In genomic region chr6:83333500-83333899, GRCh38 we compare ENCODE assay signal across 30 cellular contexts.
"Had no signal": no experiment of that assay in that cellular context is flagged by ENCODE, and none has a peak within 500 bp of the region (broad histone marks: within the 10 kb centered on the region; RNA-seq: fewer than 3 reads in every experiment).

No MANE protein-coding gene starts in this region.

- H3K9me3 ChIP-seq: adrenal gland, body of pancreas, right lobe of liver, upper lobe of right lung had no signal

- DNase-seq: activated CD4-positive, alpha-beta T cell treated with anti-CD3 and anti-CD28 coated beads for 4 hours; activated CD4-positive, alpha-beta T cell treated with anti-CD3 and anti-CD28 coated beads, Interleukin-2, amount 50 U/mL, for 4 hours; activated naive CD4-positive, alpha-beta T cell; activated naive CD8-positive, alpha-beta T cell treated with anti-CD3 and anti-CD28 coated beads for 36 hours; activated T-cell treated with anti-CD3 and anti-CD28 coated beads for 4 hours; activated T-cell treated with anti-CD3 and anti-CD28 coated beads, Interleukin-2, amount 50 U/mL, for 72 hours; adrenal gland; aorta; body of pancreas; cortex of kidney; effector memory CD8-positive, alpha-beta T cell; foreskin fibroblast; heart left ventricle; hypothalamus; immature natural killer cell; kidney; left colon; midbrain; naive thymus-derived CD4-positive, alpha-beta T cell; occipital lobe; right lobe of liver; stimulated activated CD4-positive, alpha-beta T cell treated with anti-CD3 and anti-CD28 coated beads, Interleukin-1b, Interleukin-23, amount 100 ng/mL, for 48 hours; stimulated activated CD4-positive, alpha-beta T cell treated with anti-CD3 and anti-CD28 coated beads, Interleukin-4, amount 100 ng/mL, for 4 hours; stimulated activated CD8-positive, alpha-beta memory T cell treated with anti-CD3 and anti-CD28 coated beads, Interleukin-4, amount 100 ng/mL, for 48 hours; stimulated activated naive CD8-positive, alpha-beta T cell treated with anti-CD3 and anti-CD28 coated beads, Interleukin-15, amount 100 ng/mL, for 72 hours; substantia nigra; T-cell; upper lobe of right lung had no signal

- H3K27ac ChIP-seq: adrenal gland, body of pancreas, cardiac muscle cell, heart left ventricle, right lobe of liver, upper lobe of right lung had no signal

- H3K36me3 ChIP-seq: adrenal gland, cardiac muscle cell, heart left ventricle, right lobe of liver, upper lobe of right lung had no signal

- H3K27ac Mint-ChIP-seq: activated naive CD8-positive, alpha-beta T cell treated with anti-CD3 and anti-CD28 coated beads for 36 hours; activated T-cell treated with anti-CD3 and anti-CD28 coated beads, Interleukin-2, amount 50 U/mL, for 72 hours; effector memory CD8-positive, alpha-beta T cell; immature natural killer cell; naive thymus-derived CD4-positive, alpha-beta T cell; stimulated activated memory B cell treated with anti-CD40 and anti-IgM and Interleukin-4, amounts not matched to agents 10 μg/mL and 1 μg/mL and 100 μg/mL, for 72 hours; stimulated activated naive CD8-positive, alpha-beta T cell treated with anti-CD3 and anti-CD28 coated beads, Interleukin-15, amount 100 ng/mL, for 72 hours; T-cell had no signal

- H3K4me3 ChIP-seq: adrenal gland, body of pancreas, cardiac muscle cell, heart left ventricle, right lobe of liver, upper lobe of right lung had no signal

- H3K9me3 Mint-ChIP-seq: activated naive CD8-positive, alpha-beta T cell treated with anti-CD3 and anti-CD28 coated beads for 36 hours; activated T-cell treated with anti-CD3 and anti-CD28 coated beads, Interleukin-2, amount 50 U/mL, for 72 hours; effector memory CD8-positive, alpha-beta T cell; stimulated activated memory B cell treated with anti-CD40 and anti-IgM and Interleukin-4, amounts not matched to agents 10 μg/mL and 1 μg/mL and 100 μg/mL, for 72 hours; stimulated activated naive CD8-positive, alpha-beta T cell treated with anti-CD3 and anti-CD28 coated beads, Interleukin-15, amount 100 ng/mL, for 72 hours; T-cell had no signal

- H3K27me3 Mint-ChIP-seq: activated naive CD8-positive, alpha-beta T cell treated with anti-CD3 and anti-CD28 coated beads for 36 hours; effector memory CD8-positive, alpha-beta T cell; naive thymus-derived CD4-positive, alpha-beta T cell; stimulated activated memory B cell treated with anti-CD40 and anti-IgM and Interleukin-4, amounts not matched to agents 10 μg/mL and 1 μg/mL and 100 μg/mL, for 72 hours; stimulated activated naive CD8-positive, alpha-beta T cell treated with anti-CD3 and anti-CD28 coated beads, Interleukin-15, amount 100 ng/mL, for 72 hours; T-cell had no signal

- H3K27me3 ChIP-seq: adrenal gland, body of pancreas, cardiac muscle cell, heart left ventricle, right lobe of liver, upper lobe of right lung had no signal

- H3K4me3 Mint-ChIP-seq: activated naive CD8-positive, alpha-beta T cell treated with anti-CD3 and anti-CD28 coated beads for 36 hours; activated T-cell treated with anti-CD3 and anti-CD28 coated beads, Interleukin-2, amount 50 U/mL, for 72 hours; effector memory CD8-positive, alpha-beta T cell; immature natural killer cell; naive thymus-derived CD4-positive, alpha-beta T cell; stimulated activated memory B cell treated with anti-CD40 and anti-IgM and Interleukin-4, amounts not matched to agents 10 μg/mL and 1 μg/mL and 100 μg/mL, for 72 hours; stimulated activated naive CD8-positive, alpha-beta T cell treated with anti-CD3 and anti-CD28 coated beads, Interleukin-15, amount 100 ng/mL, for 72 hours; T-cell had no signal

- H3K4me1 ChIP-seq: adrenal gland, body of pancreas, right lobe of liver, upper lobe of right lung had no signal

- H3K36me3 Mint-ChIP-seq: activated naive CD8-positive, alpha-beta T cell treated with anti-CD3 and anti-CD28 coated beads for 36 hours; naive thymus-derived CD4-positive, alpha-beta T cell; stimulated activated memory B cell treated with anti-CD40 and anti-IgM and Interleukin-4, amounts not matched to agents 10 μg/mL and 1 μg/mL and 100 μg/mL, for 72 hours; T-cell had no signal

- H3K4me1 Mint-ChIP-seq: activated naive CD8-positive, alpha-beta T cell treated with anti-CD3 and anti-CD28 coated beads for 36 hours; immature natural killer cell; naive thymus-derived CD4-positive, alpha-beta T cell; stimulated activated memory B cell treated with anti-CD40 and anti-IgM and Interleukin-4, amounts not matched to agents 10 μg/mL and 1 μg/mL and 100 μg/mL, for 72 hours; stimulated activated naive CD8-positive, alpha-beta T cell treated with anti-CD3 and anti-CD28 coated beads, Interleukin-15, amount 100 ng/mL, for 72 hours; T-cell had no signal
